Comparison of ENCODE assay signal across 1 cellular context in genomic region chr12:131826064-131826928, GRCh38.
TF ChIP-seq lines count a peak whose summit lies in the region.

No MANE protein-coding gene starts in this region.

TF ChIP-seq in WTC11, 78 proteins besides CTCF, POLR2A, EP300 and RAD21 (continued from another document):
- no peak for TF ChIP-seq TEAD4 (CRISPR knock-in tag; IDR thresholded peaks at IDR 0.05)
- no peak for TF ChIP-seq E2F5 (CRISPR knock-in tag; IDR thresholded peaks at IDR 0.05)
- TF ChIP-seq ZBTB43 (CRISPR knock-in tag; IDR thresholded peaks at IDR 0.05): no peak
- no peak for TF ChIP-seq NR3C1 (CRISPR knock-in tag; conservative IDR thresholded peaks at IDR 0.05; ENCODE audit: low read depth)
- no peak for TF ChIP-seq ATF1 (CRISPR knock-in tag; IDR thresholded peaks at IDR 0.05)
- no peak for TF ChIP-seq EMX1 (CRISPR knock-in tag; IDR thresholded peaks at IDR 0.05)
- no peak for TF ChIP-seq MLX (CRISPR knock-in tag; IDR thresholded peaks at IDR 0.05)
TF ChIP-seq in WTC11: peak in this region for 0.
